In genomic region chr4:73709461-73710033, GRCh38 we compare ENCODE assay signal across 1 cellular context.
TF ChIP-seq lines count a peak whose summit lies in the region.

No MANE protein-coding gene starts in this region.

TF ChIP-seq in SK-N-SH, 30 proteins besides CTCF, POLR2A, EP300 and RAD21 (continued from another document):
- TF ChIP-seq, protein P1, sequence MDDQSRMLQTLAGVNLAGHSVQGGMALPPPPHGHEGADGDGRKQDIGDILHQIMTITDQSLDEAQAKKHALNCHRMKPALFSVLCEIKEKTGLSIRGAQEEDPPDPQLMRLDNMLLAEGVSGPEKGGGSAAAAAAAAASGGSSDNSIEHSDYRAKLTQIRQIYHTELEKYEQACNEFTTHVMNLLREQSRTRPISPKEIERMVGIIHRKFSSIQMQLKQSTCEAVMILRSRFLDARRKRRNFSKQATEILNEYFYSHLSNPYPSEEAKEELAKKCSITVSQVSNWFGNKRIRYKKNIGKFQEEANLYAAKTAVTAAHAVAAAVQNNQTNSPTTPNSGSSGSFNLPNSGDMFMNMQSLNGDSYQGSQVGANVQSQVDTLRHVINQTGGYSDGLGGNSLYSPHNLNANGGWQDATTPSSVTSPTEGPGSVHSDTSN (IDR thresholded peaks at IDR 0.05): no peak
- TF ChIP-seq SMC3 (IDR thresholded peaks at IDR 0.05; ENCODE audit: low read depth, low read length): no peak
- no peak for TF ChIP-seq GATA2 (CRISPR knock-in tag; IDR thresholded peaks at IDR 0.05)
- TF ChIP-seq, protein P2, sequence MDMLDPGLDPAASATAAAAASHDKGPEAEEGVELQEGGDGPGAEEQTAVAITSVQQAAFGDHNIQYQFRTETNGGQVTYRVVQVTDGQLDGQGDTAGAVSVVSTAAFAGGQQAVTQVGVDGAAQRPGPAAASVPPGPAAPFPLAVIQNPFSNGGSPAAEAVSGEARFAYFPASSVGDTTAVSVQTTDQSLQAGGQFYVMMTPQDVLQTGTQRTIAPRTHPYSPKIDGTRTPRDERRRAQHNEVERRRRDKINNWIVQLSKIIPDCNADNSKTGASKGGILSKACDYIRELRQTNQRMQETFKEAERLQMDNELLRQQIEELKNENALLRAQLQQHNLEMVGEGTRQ (IDR thresholded peaks at IDR 0.05; ENCODE audit: borderline replicate concordance, low read depth, low read length): no peak
- TF ChIP-seq RXRA (IDR thresholded peaks at IDR 0.05; ENCODE audit: borderline replicate concordance, low read depth): no peak
- no peak for TF ChIP-seq ELF1 (IDR thresholded peaks at IDR 0.05)
- TF ChIP-seq, protein P3, sequence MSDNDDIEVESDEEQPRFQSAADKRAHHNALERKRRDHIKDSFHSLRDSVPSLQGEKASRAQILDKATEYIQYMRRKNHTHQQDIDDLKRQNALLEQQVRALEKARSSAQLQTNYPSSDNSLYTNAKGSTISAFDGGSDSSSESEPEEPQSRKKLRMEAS (IDR thresholded peaks at IDR 0.05; ENCODE audit: low read depth): no peak
- TF ChIP-seq EZH2phosphoT487 (IDR thresholded peaks at IDR 0.05; ENCODE audit: borderline replicate concordance, low read depth): no peak
- TF ChIP-seq MXI1 (IDR thresholded peaks at IDR 0.05; ENCODE audit: low read depth, low read length): no peak
- TF ChIP-seq TCF12 (IDR thresholded peaks at IDR 0.05): no peak
- TF ChIP-seq GABPA (IDR thresholded peaks at IDR 0.05; ENCODE audit: low read depth): no peak
- no peak for TF ChIP-seq FOXM1 (IDR thresholded peaks at IDR 0.05; ENCODE audit: low read depth)
- TF ChIP-seq, protein P4, sequence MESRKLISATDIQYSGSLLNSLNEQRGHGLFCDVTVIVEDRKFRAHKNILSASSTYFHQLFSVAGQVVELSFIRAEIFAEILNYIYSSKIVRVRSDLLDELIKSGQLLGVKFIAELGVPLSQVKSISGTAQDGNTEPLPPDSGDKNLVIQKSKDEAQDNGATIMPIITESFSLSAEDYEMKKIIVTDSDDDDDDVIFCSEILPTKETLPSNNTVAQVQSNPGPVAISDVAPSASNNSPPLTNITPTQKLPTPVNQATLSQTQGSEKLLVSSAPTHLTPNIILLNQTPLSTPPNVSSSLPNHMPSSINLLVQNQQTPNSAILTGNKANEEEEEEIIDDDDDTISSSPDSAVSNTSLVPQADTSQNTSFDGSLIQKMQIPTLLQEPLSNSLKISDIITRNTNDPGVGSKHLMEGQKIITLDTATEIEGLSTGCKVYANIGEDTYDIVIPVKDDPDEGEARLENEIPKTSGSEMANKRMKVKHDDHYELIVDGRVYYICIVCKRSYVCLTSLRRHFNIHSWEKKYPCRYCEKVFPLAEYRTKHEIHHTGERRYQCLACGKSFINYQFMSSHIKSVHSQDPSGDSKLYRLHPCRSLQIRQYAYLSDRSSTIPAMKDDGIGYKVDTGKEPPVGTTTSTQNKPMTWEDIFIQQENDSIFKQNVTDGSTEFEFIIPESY (IDR thresholded peaks at IDR 0.05; ENCODE audit: borderline replicate concordance, low read depth): no peak
- no peak for TF ChIP-seq USF1 (IDR thresholded peaks at IDR 0.05; ENCODE audit: borderline replicate concordance, low read depth)
- no peak for TF ChIP-seq YY1 (IDR thresholded peaks at IDR 0.05; ENCODE audit: low read depth)
